Comparison of ENCODE assay signal across 8 cellular contexts in the genomic region with DNA sequence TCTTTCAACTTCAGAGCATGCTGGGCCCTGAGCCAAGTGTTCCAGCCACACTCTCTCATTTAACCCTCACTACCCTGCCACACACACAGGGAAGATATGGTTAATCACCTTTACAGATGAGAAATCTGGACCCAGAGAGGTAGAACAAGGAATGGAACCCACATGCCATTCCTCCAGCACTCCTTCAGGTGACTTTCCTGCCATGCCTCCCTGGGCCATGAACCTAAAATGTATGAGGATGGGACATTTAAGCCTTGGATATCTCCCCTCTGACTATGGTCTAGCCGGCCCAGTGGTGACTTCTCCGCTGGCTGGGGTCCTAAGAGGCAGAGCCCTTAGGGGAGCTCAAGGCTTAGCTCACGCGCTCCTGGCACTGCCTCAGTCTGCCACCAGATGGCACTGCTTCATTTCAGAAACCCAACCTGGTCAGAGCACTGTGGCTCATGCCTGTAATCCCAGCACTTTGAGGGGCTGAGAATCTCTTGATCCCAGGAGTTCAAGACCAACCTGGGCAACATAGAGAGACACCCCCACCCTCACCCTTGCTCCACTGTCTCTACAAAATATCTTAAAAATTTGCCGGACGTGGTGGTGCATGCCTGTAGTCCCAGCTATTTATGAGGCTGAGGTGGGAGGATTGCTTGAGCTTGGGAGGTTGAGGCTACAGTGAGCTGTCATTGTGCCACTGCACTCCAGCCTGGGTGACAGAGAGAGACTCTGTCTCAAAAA. TPM values are rescaled to one million over a fixed set of nuclear protein-coding genes. Genes with fewer than 3 reads are reported as not detected.
A peak's percentile ranks its signal among the peaks of the same experiment; 100 is the strongest.
DNase-seq lines count a peak whose midpoint lies in the region; ATAC-seq and TF ChIP-seq lines count a peak whose summit lies in the region.

No MANE protein-coding gene starts in this region.

- intact Hi-C loops in activated T-helper 1 cell treated with anti-CD3 and anti-CD28 coated beads, Interleukin-12 subunit alpha, Interleukin-12 subunit beta, Interleukin-2, Interleukin-4 antibody, amounts not matched to agents 30 ng/mL and 10 ng/mL and 1 ng/mL, durations not matched to agents 14 hours and 24 hours and 36 hours (cut with micrococcal nuclease) = loop anchor here (1.0 kb wide), 5 partner anchors 37 to 298 kb away; no protein-coding TSS in a partner anchor

- no peaks in the 10 kb centered on the region for H3K27me3 ChIP-seq in Peyer's patch

- H3K27ac Mint-ChIP-seq in activated T-helper 1 cell treated with anti-CD3 and anti-CD28 coated beads, Interleukin-12 subunit alpha, Interleukin-12 subunit beta, Interleukin-2, Interleukin-4 antibody, amounts not matched to agents 30 ng/mL and 10 ng/mL and 1 ng/mL, durations not matched to agents 14 hours and 24 hours and 36 hours = peak overlapping the region; percentile 77
- peak overlapping the region; percentile 60 for H3K27ac Mint-ChIP-seq in neural crest cell (ENCODE audit: unreplicated experiment)
- peak overlapping the region; percentile 94 for H3K27ac Mint-ChIP-seq in stimulated activated naive CD8-positive, alpha-beta T cell treated with anti-CD3 and anti-CD28 coated beads, Interleukin-15, Interleukin-2, amounts not matched to agents 100 ng/mL and 50 ng/mL, for 24 hours

- H3K27me3 Mint-ChIP-seq in activated T-helper 1 cell treated with anti-CD3 and anti-CD28 coated beads, Interleukin-12 subunit alpha, Interleukin-12 subunit beta, Interleukin-2, Interleukin-4 antibody, amounts not matched to agents 30 ng/mL and 10 ng/mL and 1 ng/mL, durations not matched to agents 14 hours and 24 hours and 36 hours (ENCODE audit: insufficient read depth) = peaks cover 6% of the 10 kb centered on the region
- no peaks in the 10 kb centered on the region for H3K27me3 Mint-ChIP-seq in neural crest cell (ENCODE audit: low read depth)
- no peaks in the 10 kb centered on the region for H3K27me3 Mint-ChIP-seq in stimulated activated naive CD8-positive, alpha-beta T cell treated with anti-CD3 and anti-CD28 coated beads, Interleukin-15, Interleukin-2, amounts not matched to agents 100 ng/mL and 50 ng/mL, for 24 hours

- no peak overlapping the region for H3K4me3 Mint-ChIP-seq in activated T-helper 1 cell treated with anti-CD3 and anti-CD28 coated beads, Interleukin-12 subunit alpha, Interleukin-12 subunit beta, Interleukin-2, Interleukin-4 antibody, amounts not matched to agents 30 ng/mL and 10 ng/mL and 1 ng/mL, durations not matched to agents 14 hours and 24 hours and 36 hours
- H3K4me3 Mint-ChIP-seq in neural crest cell = peak overlapping the region; percentile 88
- no peak overlapping the region for H3K4me3 Mint-ChIP-seq in stimulated activated naive CD8-positive, alpha-beta T cell treated with anti-CD3 and anti-CD28 coated beads, Interleukin-15, Interleukin-2, amounts not matched to agents 100 ng/mL and 50 ng/mL, for 24 hours

- peaks cover 21% of the 10 kb centered on the region for H3K4me1 Mint-ChIP-seq in activated T-helper 1 cell treated with anti-CD3 and anti-CD28 coated beads, Interleukin-12 subunit alpha, Interleukin-12 subunit beta, Interleukin-2, Interleukin-4 antibody, amounts not matched to agents 30 ng/mL and 10 ng/mL and 1 ng/mL, durations not matched to agents 14 hours and 24 hours and 36 hours (ENCODE audit: low read depth)
- H3K4me1 Mint-ChIP-seq in neural crest cell = peaks cover 17% of the 10 kb centered on the region
- H3K4me1 Mint-ChIP-seq in stimulated activated naive CD8-positive, alpha-beta T cell treated with anti-CD3 and anti-CD28 coated beads, Interleukin-15, Interleukin-2, amounts not matched to agents 100 ng/mL and 50 ng/mL, for 24 hours (ENCODE audit: low read depth) = peaks cover 33% of the 10 kb centered on the region

- H3K9me3 Mint-ChIP-seq in activated T-helper 1 cell treated with anti-CD3 and anti-CD28 coated beads, Interleukin-12 subunit alpha, Interleukin-12 subunit beta, Interleukin-2, Interleukin-4 antibody, amounts not matched to agents 30 ng/mL and 10 ng/mL and 1 ng/mL, durations not matched to agents 14 hours and 24 hours and 36 hours = no peaks in the 10 kb centered on the region
- no peaks in the 10 kb centered on the region for H3K9me3 Mint-ChIP-seq in neural crest cell
- H3K9me3 Mint-ChIP-seq in stimulated activated naive CD8-positive, alpha-beta T cell treated with anti-CD3 and anti-CD28 coated beads, Interleukin-15, Interleukin-2, amounts not matched to agents 100 ng/mL and 50 ng/mL, for 24 hours = no peaks in the 10 kb centered on the region

- DNase-seq in G401 (ENCODE audit: low spot score) (peak; percentile 84), HT1080 (ENCODE audit: low read depth) (peak; percentile 70), Peyer's patch (peak; percentile 77 to 92 (median 84)), fibroblast of pulmonary artery (ENCODE audit: low read depth) (peak; percentile 85), neural crest cell (ENCODE audit: low read depth, low spot score) (peak; percentile 87)
- peak; percentile 71 for DNase-seq in activated T-helper 1 cell treated with anti-CD3 and anti-CD28 coated beads, Interleukin-12 subunit alpha, Interleukin-12 subunit beta, Interleukin-2, Interleukin-4 antibody, amounts not matched to agents 30 ng/mL and 10 ng/mL and 1 ng/mL, durations not matched to agents 14 hours and 24 hours and 36 hours (ENCODE audit: low spot score)

- no peak overlapping the region for H3K27ac ChIP-seq in Peyer's patch

- H3K4me1 ChIP-seq in Peyer's patch = no peaks in the 10 kb centered on the region

- in situ Hi-C loops in G401 (cut with HindIII; ENCODE audit: low sequenced_read_pairs) = no loop called here

- peak; percentile 89 to 95 (median 91) for TF ChIP-seq CTCF in Peyer's patch (IDR thresholded peaks at IDR 0.05)
- TF ChIP-seq CTCF in fibroblast of pulmonary artery (IDR thresholded peaks at IDR 0.05; ENCODE audit: low read length, missing control alignments) = peak; percentile 93
- TF ChIP-seq CTCF in neural crest cell (conservative IDR thresholded peaks at IDR 0.05) = peak; percentile 97

- H3K9me3 ChIP-seq in Peyer's patch = no peaks in the 10 kb centered on the region

- H3K36me3 ChIP-seq in Peyer's patch = no peaks in the 10 kb centered on the region

- ATAC-seq in HG02798 (IDR thresholded peaks at IDR 0.05; ENCODE audit: poor library complexity, unreplicated experiment) = no peak

- TF ChIP-seq POLR2A in Peyer's patch (IDR thresholded peaks at IDR 0.05) = no peak

- H3K36me3 Mint-ChIP-seq in activated T-helper 1 cell treated with anti-CD3 and anti-CD28 coated beads, Interleukin-12 subunit alpha, Interleukin-12 subunit beta, Interleukin-2, Interleukin-4 antibody, amounts not matched to agents 30 ng/mL and 10 ng/mL and 1 ng/mL, durations not matched to agents 14 hours and 24 hours and 36 hours (ENCODE audit: low read depth) = peaks cover 3% of the 10 kb centered on the region
- no peaks in the 10 kb centered on the region for H3K36me3 Mint-ChIP-seq in neural crest cell (ENCODE audit: low read depth)
- no peaks in the 10 kb centered on the region for H3K36me3 Mint-ChIP-seq in stimulated activated naive CD8-positive, alpha-beta T cell treated with anti-CD3 and anti-CD28 coated beads, Interleukin-15, Interleukin-2, amounts not matched to agents 100 ng/mL and 50 ng/mL, for 24 hours (ENCODE audit: low read depth)

- H3K4me3 ChIP-seq in Peyer's patch (no peak overlapping the region), fibroblast of pulmonary artery (replicated peaks; ENCODE audit: low read depth, low read length) (no peak overlapping the region)

RNA-seq across cellular contexts. Expression of a gene that starts 2.2 kb away (rescaled TPM):
- 8.6 and 12.6 TPM in 2 replicates for total RNA-seq in G401 (2014; rRNA removed; shearing (Covaris generic))
- 16.6 and 23.4 TPM in 2 replicates for total RNA-seq in HT1080 (2014; rRNA removed; shearing (Covaris generic))
- 12.6 and 13.8 TPM in 2 replicates for polyA plus RNA-seq in HT1080 (2015; cell fraction: cytosol; rRNA removed)
- polyA plus RNA-seq in HT1080 (2015; cell fraction: nucleus; rRNA removed) = 49.0 and 50.1 TPM in 2 replicates
- total RNA-seq in Peyer's patch (10 to 100 TPM; 12.6 to 31.4 (median 17.5) TPM), neural crest cell (28.6 and 29.9 TPM in 2 replicates)
- 45.3 and 46.3 TPM in 2 replicates for total RNA-seq in activated T-helper 1 cell treated with anti-CD3 and anti-CD28 coated beads, Interleukin-12 subunit alpha, Interleukin-12 subunit beta, Interleukin-2, Interleukin-4 antibody, amounts not matched to agents 30 ng/mL and 10 ng/mL and 1 ng/mL, durations not matched to agents 14 hours and 24 hours and 36 hours

RNA-seq across cellular contexts. Expression of a gene that starts 36.5 kb away (rescaled TPM):
- total RNA-seq in G401 (2014; rRNA removed; shearing (Covaris generic)) = 11.9 and 13.1 TPM in 2 replicates
- total RNA-seq in HT1080 (2014; rRNA removed; shearing (Covaris generic)) = 9.3 and 12.3 TPM in 2 replicates
- 4.0 and 4.5 TPM in 2 replicates for polyA plus RNA-seq in HT1080 (2015; cell fraction: cytosol; rRNA removed)
- 10.1 and 10.8 TPM in 2 replicates for polyA plus RNA-seq in HT1080 (2015; cell fraction: nucleus; rRNA removed)
- total RNA-seq in Peyer's patch = 10 to 100 TPM; 22.1 to 57.8 (median 26.5) TPM
- 43.2 and 46.5 TPM in 2 replicates for total RNA-seq in activated T-helper 1 cell treated with anti-CD3 and anti-CD28 coated beads, Interleukin-12 subunit alpha, Interleukin-12 subunit beta, Interleukin-2, Interleukin-4 antibody, amounts not matched to agents 30 ng/mL and 10 ng/mL and 1 ng/mL, durations not matched to agents 14 hours and 24 hours and 36 hours
- total RNA-seq in neural crest cell = 56.6 and 58.1 TPM in 2 replicates
